21 cellular contexts compared by ENCODE assay signal in the genomic region with DNA sequence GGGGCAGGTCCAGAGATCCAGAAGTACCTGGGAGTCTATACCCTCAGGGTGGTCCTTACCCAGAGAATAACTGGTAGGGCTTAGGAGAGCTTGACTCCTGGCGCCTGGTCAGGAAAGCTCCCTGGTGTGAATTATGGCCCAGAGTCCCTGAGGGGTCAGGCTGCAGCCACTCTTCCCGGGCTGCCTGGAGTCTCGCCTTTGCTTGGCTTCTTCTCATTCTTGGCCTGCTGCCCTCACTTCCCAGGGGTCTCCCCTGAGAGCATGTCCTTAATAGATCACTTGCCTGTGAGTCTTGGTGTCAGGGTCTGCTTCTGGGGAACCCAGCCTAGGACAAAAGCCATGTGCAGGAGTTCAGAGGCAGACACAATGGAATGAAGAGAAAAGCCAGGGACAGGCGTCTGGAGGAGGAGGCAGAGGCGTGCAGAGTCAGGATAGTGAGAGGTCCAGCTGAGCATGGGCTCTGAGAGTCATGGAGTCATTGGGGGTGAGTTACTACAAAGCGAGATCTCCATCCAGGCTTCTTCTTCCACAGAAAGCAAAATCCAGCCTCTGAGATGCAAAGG.
DNase-seq lines count a peak whose midpoint lies in the region; ATAC-seq and TF ChIP-seq lines count a peak whose summit lies in the region.
"Had no signal": no experiment of that assay in that cellular context is flagged by ENCODE, and none has a peak within 500 bp of the region (broad histone marks: within the 10 kb centered on the region; RNA-seq: fewer than 3 reads in every experiment).

No MANE protein-coding gene starts in this region.

- no peak overlapping the region for H3K4ac ChIP-seq in neuronal stem cell (ENCODE audit: low read length)

- H2AFZ ChIP-seq in neuronal stem cell (ENCODE audit: low read length), result no peak overlapping the region
- H2AFZ ChIP-seq: GM23338 had no signal

- ATAC-seq in GM21576 (IDR thresholded peaks at IDR 0.05; ENCODE audit: unreplicated experiment) (no peak), right lobe of liver (no peak)
- ATAC-seq: CD8-positive, alpha-beta T cell; GM12878; GM23338 had no signal

- peak; percentile 50 for DNase-seq in ELF-1 (ENCODE audit: low read depth, low spot score)
- DNase-seq in left kidney (ENCODE audit: low read depth, low spot score), result peak; percentile 41
- DNase-seq in neuronal stem cell (ENCODE audit: low spot score), result no peak
- no peak for DNase-seq in sigmoid colon
- no peak for DNase-seq in right lobe of liver
- no peak for DNase-seq in activated T-helper 1 cell treated with anti-CD3 and anti-CD28 coated beads, Interleukin-12 subunit alpha, Interleukin-12 subunit beta, Interleukin-2, Interleukin-4 antibody, amounts not matched to agents 30 ng/mL and 10 ng/mL and 1 ng/mL, durations not matched to agents 14 hours and 24 hours and 36 hours (ENCODE audit: low spot score)
- DNase-seq in stimulated activated CD8-positive, alpha-beta memory T cell treated with anti-CD3 and anti-CD28 coated beads, Interleukin-4, amount 100 ng/mL, for 48 hours, result no peak
- DNase-seq: Caco-2; CD4-positive, CD25-positive, alpha-beta regulatory T cell; CD8-positive, alpha-beta T cell; DMS153; DND-41; GDM1 had no signal

- H3K14ac ChIP-seq in neuronal stem cell (ENCODE audit: low read length), result no peak overlapping the region

- H3K4me3 Mint-ChIP-seq in activated T-helper 1 cell treated with anti-CD3 and anti-CD28 coated beads, Interleukin-12 subunit alpha, Interleukin-12 subunit beta, Interleukin-2, Interleukin-4 antibody, amounts not matched to agents 30 ng/mL and 10 ng/mL and 1 ng/mL, durations not matched to agents 14 hours and 24 hours and 36 hours, result no peak overlapping the region
- H3K4me3 Mint-ChIP-seq: B cell; CD4-positive, CD25-positive, alpha-beta regulatory T cell; CD8-positive, alpha-beta T cell; GM23338 had no signal

- no peak overlapping the region for H2AK5ac ChIP-seq in neuronal stem cell (ENCODE audit: low read depth, low read length)

- H3K27me3 ChIP-seq in neuronal stem cell (ENCODE audit: control insufficient read depth in 3 of 3, insufficient read depth in 3 of 3, low read depth in 1 of 3, low read length in 3 of 3), result no peaks in the 10 kb centered on the region
- no peaks in the 10 kb centered on the region for H3K27me3 ChIP-seq in sigmoid colon
- H3K27me3 ChIP-seq in right lobe of liver, result no peaks in the 10 kb centered on the region
- H3K27me3 ChIP-seq: BLaER1 had no signal

- no peaks in the 10 kb centered on the region for H3K79me1 ChIP-seq in neuronal stem cell (ENCODE audit: low read depth, low read length)

- H3K4me1 ChIP-seq in neuronal stem cell (ENCODE audit: control insufficient read depth in 2 of 2, insufficient read depth in 1 of 2, low read depth in 1 of 2, low read length in 2 of 2) (peaks cover 0 to 2% of the 10 kb centered on the region in 2 donors), sigmoid colon (peaks cover 0 to 68% (median 52%) of the 10 kb centered on the region in 4 donors), right lobe of liver (no peaks in the 10 kb centered on the region)
- H3K4me1 ChIP-seq: Caco-2, HAP-1 had no signal

- no peak overlapping the region for H3K27ac ChIP-seq in neuronal stem cell (replicated peaks; ENCODE audit: low read length)
- H3K27ac ChIP-seq in sigmoid colon, result peak overlapping the region in 3 of 4 donors; percentile 57 to 72 (median 70)
- H3K27ac ChIP-seq in right lobe of liver, result no peak overlapping the region
- H3K27ac ChIP-seq: 22Rv1, BLaER1, C4-2B had no signal

- WGBS in neuronal stem cell (ENCODE audit: extremely low coverage in 2 of 2, insufficient read length in 2 of 2, insufficient replicate concordance in 1 of 2), 2 donors, result no CpG with 5 or more reads among the region's 6 CpGs
- 59 to 75% methylated on average over 6 of the region's 6 CpGs for WGBS in sigmoid colon, 2 donors
- WGBS in right lobe of liver (ENCODE audit: insufficient coverage, low coverage, low lambda C conversion rate, missing lambda C conversion rate), result 43% methylated on average over 6 of the region's 6 CpGs

- no peaks in the 10 kb centered on the region for H3K9me3 Mint-ChIP-seq in activated T-helper 1 cell treated with anti-CD3 and anti-CD28 coated beads, Interleukin-12 subunit alpha, Interleukin-12 subunit beta, Interleukin-2, Interleukin-4 antibody, amounts not matched to agents 30 ng/mL and 10 ng/mL and 1 ng/mL, durations not matched to agents 14 hours and 24 hours and 36 hours
- H3K9me3 Mint-ChIP-seq: CD8-positive, alpha-beta T cell had no signal

- H4K91ac ChIP-seq in neuronal stem cell (ENCODE audit: low read depth, low read length, poor library complexity), result no peak overlapping the region

- H2BK5ac ChIP-seq in neuronal stem cell (ENCODE audit: low read length), result peak overlapping the region; percentile 25

- no peak overlapping the region for H2BK12ac ChIP-seq in neuronal stem cell (ENCODE audit: low read length)

- no peak for TF ChIP-seq EP300 in sigmoid colon (IDR thresholded peaks at IDR 0.05)

- no peak for TF ChIP-seq POLR2A in sigmoid colon (IDR thresholded peaks at IDR 0.05)
- no peak for TF ChIP-seq POLR2A in right lobe of liver (IDR thresholded peaks at IDR 0.05)

- no peak overlapping the region for H3K4me3 ChIP-seq in neuronal stem cell (ENCODE audit: low read length in 2 of 2)
- no peak overlapping the region for H3K4me3 ChIP-seq in sigmoid colon
- H3K4me3 ChIP-seq in right lobe of liver, result no peak overlapping the region
- H3K4me3 ChIP-seq: BLaER1, GM12878, GM23338, HAP-1 had no signal

- H2BK15ac ChIP-seq in neuronal stem cell (ENCODE audit: low read length), result peak overlapping the region; percentile 30

- no peak overlapping the region for H2BK120ac ChIP-seq in neuronal stem cell (ENCODE audit: low read depth, low read length)

- TF ChIP-seq CTCF in sigmoid colon (IDR thresholded peaks at IDR 0.05), result no peak
- TF ChIP-seq CTCF in right lobe of liver (IDR thresholded peaks at IDR 0.05), result no peak

- no peaks in the 10 kb centered on the region for H3K36me3 ChIP-seq in neuronal stem cell (replicated peaks in 1 of 2; ENCODE audit: control insufficient read depth in 2 of 2, insufficient read depth in 2 of 2, low read length in 2 of 2)
- no peaks in the 10 kb centered on the region for H3K36me3 ChIP-seq in sigmoid colon
- H3K36me3 ChIP-seq in right lobe of liver, result no peaks in the 10 kb centered on the region
- H3K36me3 ChIP-seq: BLaER1, HAP-1 had no signal

- H3K36me3 Mint-ChIP-seq in activated T-helper 1 cell treated with anti-CD3 and anti-CD28 coated beads, Interleukin-12 subunit alpha, Interleukin-12 subunit beta, Interleukin-2, Interleukin-4 antibody, amounts not matched to agents 30 ng/mL and 10 ng/mL and 1 ng/mL, durations not matched to agents 14 hours and 24 hours and 36 hours (ENCODE audit: low read depth), result no peaks in the 10 kb centered on the region
- H3K36me3 Mint-ChIP-seq: CD4-positive, CD25-positive, alpha-beta regulatory T cell; CD8-positive, alpha-beta T cell had no signal

- no peak overlapping the region for H3K23ac ChIP-seq in neuronal stem cell (ENCODE audit: low read depth, low read length, poor library complexity)

- no peak overlapping the region for H3K27ac Mint-ChIP-seq in activated T-helper 1 cell treated with anti-CD3 and anti-CD28 coated beads, Interleukin-12 subunit alpha, Interleukin-12 subunit beta, Interleukin-2, Interleukin-4 antibody, amounts not matched to agents 30 ng/mL and 10 ng/mL and 1 ng/mL, durations not matched to agents 14 hours and 24 hours and 36 hours
- H3K27ac Mint-ChIP-seq: B cell; CD4-positive, CD25-positive, alpha-beta regulatory T cell; CD8-positive, alpha-beta T cell; GM23338 had no signal

- H3K4me1 Mint-ChIP-seq in activated T-helper 1 cell treated with anti-CD3 and anti-CD28 coated beads, Interleukin-12 subunit alpha, Interleukin-12 subunit beta, Interleukin-2, Interleukin-4 antibody, amounts not matched to agents 30 ng/mL and 10 ng/mL and 1 ng/mL, durations not matched to agents 14 hours and 24 hours and 36 hours (ENCODE audit: low read depth), result no peaks in the 10 kb centered on the region
- H3K4me1 Mint-ChIP-seq: B cell; CD4-positive, CD25-positive, alpha-beta regulatory T cell; GM23338 had no signal

- H4K8ac ChIP-seq in neuronal stem cell (ENCODE audit: low read depth, low read length), result no peak overlapping the region

- intact Hi-C loops in sigmoid colon (cut with DNase I), result loop anchor here (2.0 to 5.0 kb wide), 2 partner anchors 23 to 54 kb away; no protein-coding TSS in a partner anchor
- intact Hi-C loops in right lobe of liver (cut with DNase I), result no loop called here
- intact Hi-C loops in activated T-helper 1 cell treated with anti-CD3 and anti-CD28 coated beads, Interleukin-12 subunit alpha, Interleukin-12 subunit beta, Interleukin-2, Interleukin-4 antibody, amounts not matched to agents 30 ng/mL and 10 ng/mL and 1 ng/mL, durations not matched to agents 14 hours and 24 hours and 36 hours (cut with micrococcal nuclease), result no loop called here

- H3K27me3 Mint-ChIP-seq in activated T-helper 1 cell treated with anti-CD3 and anti-CD28 coated beads, Interleukin-12 subunit alpha, Interleukin-12 subunit beta, Interleukin-2, Interleukin-4 antibody, amounts not matched to agents 30 ng/mL and 10 ng/mL and 1 ng/mL, durations not matched to agents 14 hours and 24 hours and 36 hours (ENCODE audit: insufficient read depth), result no peaks in the 10 kb centered on the region
- H3K27me3 Mint-ChIP-seq: B cell had no signal

- no peak overlapping the region for H3K4me2 ChIP-seq in neuronal stem cell (ENCODE audit: insufficient read depth, low read length, poor library complexity, severe bottlenecking)
- H3K4me2 ChIP-seq: BLaER1, GM23338 had no signal

- H3K9me3 ChIP-seq in neuronal stem cell (replicated peaks in 1 of 2; ENCODE audit: control insufficient read depth in 2 of 2, insufficient read depth in 1 of 2, low read depth in 1 of 2, low read length in 2 of 2) (no peaks in the 10 kb centered on the region), sigmoid colon (no peaks in the 10 kb centered on the region), right lobe of liver (no peaks in the 10 kb centered on the region)
- H3K9me3 ChIP-seq: HAP-1 had no signal

- peak overlapping the region; percentile 29 for H3K18ac ChIP-seq in neuronal stem cell (ENCODE audit: low read length)

- H3K9ac ChIP-seq in neuronal stem cell (ENCODE audit: low read depth, low read length, poor library complexity), result no peak overlapping the region
- H3K9ac ChIP-seq: BLaER1 had no signal

Comparison
In these comparisons a context has a peak if more than half of its experiments do, and no peak if none do; other contexts are left out.
1. DNase-seq: peak in ELF-1 (single experiment) and left kidney (single experiment); none in neuronal stem cell (single experiment), sigmoid colon (single experiment), right lobe of liver (0 of 3), activated T-helper 1 cell treated with anti-CD3 and anti-CD28 coated beads, Interleukin-12 subunit alpha, Interleukin-12 subunit beta, Interleukin-2, Interleukin-4 antibody, amounts not matched to agents 30 ng/mL and 10 ng/mL and 1 ng/mL, durations not matched to agents 14 hours and 24 hours and 36 hours (single experiment) and stimulated activated CD8-positive, alpha-beta memory T cell treated with anti-CD3 and anti-CD28 coated beads, Interleukin-4, amount 100 ng/mL, for 48 hours (single experiment).
2. H3K27ac ChIP-seq: peak in sigmoid colon (3 of 4); none in neuronal stem cell (single experiment) and right lobe of liver (0 of 3).